ENCODE assay signal across 19 cellular contexts in genomic region chr11:104926771-104927470, GRCh38. TPM values are rescaled to one million over a fixed set of nuclear protein-coding genes. Genes with fewer than 3 reads are reported as not detected.
DNase-seq lines count a peak whose midpoint lies in the region; ATAC-seq, FAIRE-seq and TF ChIP-seq lines count a peak whose summit lies in the region.
"Had no signal": no experiment of that assay in that cellular context is flagged by ENCODE, and none has a peak within 500 bp of the region (broad histone marks: within the 10 kb centered on the region; RNA-seq: fewer than 3 reads in every experiment).

No MANE protein-coding gene starts in this region.

- H2AFZ ChIP-seq in DND-41 (ENCODE audit: low read depth, low read length), result no peak overlapping the region
- H2AFZ ChIP-seq in PC-3 (ENCODE audit: low read length), result no peak overlapping the region

- TF ChIP-seq CTCF in DND-41 (IDR thresholded peaks at IDR 0.05; ENCODE audit: borderline replicate concordance, extremely low read depth, low read length, poor library complexity, severe bottlenecking), result no peak
- no peak for TF ChIP-seq CTCF in PC-3 (conservative IDR thresholded peaks at IDR 0.05; ENCODE audit: low read depth, low read length)
- no peak for TF ChIP-seq CTCF in kidney (IDR thresholded peaks at IDR 0.05; ENCODE audit: borderline replicate concordance, extremely low read depth, insufficient read depth)
- no peak for TF ChIP-seq CTCF in type B pancreatic cell (conservative IDR thresholded peaks at IDR 0.05)

- H3K79me2 ChIP-seq in DND-41 (ENCODE audit: insufficient read depth, low read length) (no peaks in the 10 kb centered on the region), PC-3 (ENCODE audit: low read length) (no peaks in the 10 kb centered on the region)

- no peaks in the 10 kb centered on the region for H3K9me2 ChIP-seq in PC-3 (replicated peaks; ENCODE audit: low read length)

- H3K4me3 Mint-ChIP-seq in T-helper 17 cell (no peak overlapping the region), type B pancreatic cell (no peak overlapping the region)
- H3K4me3 Mint-ChIP-seq: CD4-positive, CD25-positive, alpha-beta regulatory T cell had no signal

- H3K27me3 Mint-ChIP-seq in T-helper 17 cell (no peaks in the 10 kb centered on the region), type B pancreatic cell (no peaks in the 10 kb centered on the region)
- H3K27me3 Mint-ChIP-seq: CD4-positive, CD25-positive, alpha-beta regulatory T cell had no signal

- H3K27me3 ChIP-seq in DND-41 (ENCODE audit: insufficient read depth, low read length, poor library complexity), result no peaks in the 10 kb centered on the region
- no peaks in the 10 kb centered on the region for H3K27me3 ChIP-seq in PC-3 (ENCODE audit: low read length)

- no peaks in the 10 kb centered on the region for H3F3A ChIP-seq in PC-3 (ENCODE audit: low read length, unreplicated experiment)

- BruUV-seq in PC-3 (replicated peaks; lab: Mats Ljungman, UMichigan), result no TSS peak

- H3K36me3 Mint-ChIP-seq in T-helper 17 cell (ENCODE audit: low read depth), result peaks cover 6% of the 10 kb centered on the region
- H3K36me3 Mint-ChIP-seq in type B pancreatic cell, result peaks cover 7% of the 10 kb centered on the region

- CTCF ChIA-PET in PC-3 (lab: Charles Lee), result no interaction called here

- H3K4me3 ChIP-seq in DND-41 (ENCODE audit: low read depth in 1 of 2, low read length in 2 of 2), result no peak overlapping the region
- no peak overlapping the region for H3K4me3 ChIP-seq in PC-3 (ENCODE audit: low read length)
- H3K4me3 ChIP-seq in kidney (ENCODE audit: low read length in 2 of 2), result no peak overlapping the region
- H3K4me3 ChIP-seq: A549 had no signal

- POLR2A ChIA-PET in PC-3 (lab: Charles Lee; ENCODE audit: unreplicated experiment), result no interaction called here

- H3K9ac ChIP-seq in DND-41 (ENCODE audit: low read depth, low read length) (no peak overlapping the region), PC-3 (ENCODE audit: low read length) (no peak overlapping the region), kidney (ENCODE audit: low read length in 2 of 2) (no peak overlapping the region)

- H3K4me1 ChIP-seq in DND-41 (ENCODE audit: insufficient read depth, low read length), result peaks cover 13% of the 10 kb centered on the region
- no peaks in the 10 kb centered on the region for H3K4me1 ChIP-seq in PC-3 (ENCODE audit: insufficient read depth, low read length)
- H3K4me1 ChIP-seq in kidney (ENCODE audit: control insufficient read depth in 1 of 2, insufficient read depth in 1 of 2, low read depth in 1 of 2, low read length in 2 of 2), result no peaks in the 10 kb centered on the region
- H3K4me1 ChIP-seq: A549 had no signal

- DNase-seq in DND-41 (peak; percentile 47), PC-3 (peak; percentile 19), ecto neural progenitor cell (ENCODE audit: low spot score) (peak; percentile 50), kidney (peak; percentile 16), T-helper 17 cell (no peak), type B pancreatic cell (ENCODE audit: extremely low spot score, unreplicated experiment) (no peak), NCI-H1417 treated with DMSO at 0.1 percent for 48 hours (lab: John Stamatoyannopoulos, UW) (no peak), anterior cingulate cortex (lab: John Stamatoyannopoulos, UW) (no peak)
- DNase-seq: Calu3; CD4-positive, CD25-positive, alpha-beta regulatory T cell; DMS79 treated with DMSO at 0.1 percent for 48 hours; GF-D8; NCI-H1417; NCI-H2029 treated with DMSO at 0.1 percent for 48 hours; NCI-H524 had no signal

- no peak overlapping the region for H3K27ac Mint-ChIP-seq in T-helper 17 cell
- no peak overlapping the region for H3K27ac Mint-ChIP-seq in type B pancreatic cell

- H3K9me3 Mint-ChIP-seq in type B pancreatic cell, result peaks cover 14% of the 10 kb centered on the region

- H3K9me3 ChIP-seq in DND-41 (ENCODE audit: insufficient read depth, low read length, severe bottlenecking), result peaks cover 10% of the 10 kb centered on the region
- no peaks in the 10 kb centered on the region for H3K9me3 ChIP-seq in PC-3 (ENCODE audit: low read length)
- no peaks in the 10 kb centered on the region for H3K9me3 ChIP-seq in kidney (ENCODE audit: control insufficient read depth in 1 of 2, low read length in 2 of 2)
- H3K9me3 ChIP-seq in T-helper 17 cell (ENCODE audit: control insufficient read depth, low read length, poor library complexity, severe bottlenecking), result no peaks in the 10 kb centered on the region
- H3K9me3 ChIP-seq: A549 had no signal

- intact Hi-C loops in PC-3 (cut with micrococcal nuclease) (no loop called here), kidney (cut with DNase I) (no loop called here)

- H3K36me3 ChIP-seq in DND-41 (ENCODE audit: insufficient read depth, low read length) (no peaks in the 10 kb centered on the region), PC-3 (ENCODE audit: low read depth, low read length) (no peaks in the 10 kb centered on the region), kidney (ENCODE audit: control insufficient read depth in 1 of 2, insufficient read depth in 2 of 2, low read length in 2 of 2) (no peaks in the 10 kb centered on the region)

- peak; percentile 74 for ATAC-seq in DND-41 (ENCODE audit: insufficient read depth, low read depth)
- no peak for ATAC-seq in PC-3
- no peak for ATAC-seq in T-helper 17 cell
- ATAC-seq: A549 had no signal

- no peak for FAIRE-seq in kidney (lab: Jason Lieb, UNC)
- FAIRE-seq: A549, H54 had no signal

- H3K4me2 ChIP-seq in DND-41 (ENCODE audit: insufficient read depth, low read length), result no peak overlapping the region
- H3K4me2 ChIP-seq in PC-3 (ENCODE audit: low read length), result no peak overlapping the region
- H3K4me2 ChIP-seq: A549 had no signal

- no peaks in the 10 kb centered on the region for H3K4me1 Mint-ChIP-seq in T-helper 17 cell
- peaks cover 3% of the 10 kb centered on the region for H3K4me1 Mint-ChIP-seq in type B pancreatic cell (ENCODE audit: unreplicated experiment)

- no peaks in the 10 kb centered on the region for H4K20me1 ChIP-seq in DND-41 (ENCODE audit: insufficient read depth, low read length)
- no peaks in the 10 kb centered on the region for H4K20me1 ChIP-seq in PC-3 (ENCODE audit: low read length)

- no peak overlapping the region for H3K27ac ChIP-seq in DND-41 (ENCODE audit: low read length)
- no peak overlapping the region for H3K27ac ChIP-seq in PC-3 (ENCODE audit: low read length)
- H3K27ac ChIP-seq in kidney (ENCODE audit: low read depth in 2 of 2, low read length in 2 of 2), result no peak overlapping the region
- H3K27ac ChIP-seq: A549 had no signal

RNA-seq across cellular contexts. Expression of gene CASP12, which starts 28.7 kb away (rescaled TPM):
- not detected in 2 replicates for total RNA-seq in PC-3 (2014; rRNA removed)
- total RNA-seq in kidney, result 0.91 TPM
- 0.45 TPM for polyA plus RNA-seq in kidney (ENCODE audit: insufficient read depth, low read depth, low replicate concordance)
- total RNA-seq in T-helper 17 cell, result not detected
- not detected in 2 replicates for total RNA-seq in type B pancreatic cell (ENCODE audit: low replicate concordance)
- total RNA-seq: Calu3, LHCN-M2, RPMI7951 had no signal
- polyA plus RNA-seq: A549 had no signal

RNA-seq across cellular contexts. Expression of gene CASP4, which starts 41.5 kb away (rescaled TPM):
- total RNA-seq in PC-3 (2014; rRNA removed) (38.5 and 40.9 TPM in 2 replicates), kidney (60.3 TPM), T-helper 17 cell (100 to 1,000 TPM in 1 of 2 donors, 10 to 100 TPM in 1; 97.2 to 102 TPM), type B pancreatic cell (ENCODE audit: low replicate concordance) (18.4 and 50.3 TPM in 2 replicates)
- polyA plus RNA-seq in kidney (ENCODE audit: insufficient read depth, low read depth, low replicate concordance), result 40.6 TPM

Comparison
In these comparisons a context has a peak if more than half of its experiments do, and no peak if none do; other contexts are left out.
1. DNase-seq: peak in DND-41 (single experiment), PC-3 (single experiment), ecto neural progenitor cell (single experiment) and kidney (single experiment); none in T-helper 17 cell (0 of 3), type B pancreatic cell (single experiment), NCI-H1417 treated with DMSO at 0.1 percent for 48 hours (single experiment) and anterior cingulate cortex (0 of 58).